Comparison of ENCODE assay signal across 7 cellular contexts in the genomic region with DNA sequence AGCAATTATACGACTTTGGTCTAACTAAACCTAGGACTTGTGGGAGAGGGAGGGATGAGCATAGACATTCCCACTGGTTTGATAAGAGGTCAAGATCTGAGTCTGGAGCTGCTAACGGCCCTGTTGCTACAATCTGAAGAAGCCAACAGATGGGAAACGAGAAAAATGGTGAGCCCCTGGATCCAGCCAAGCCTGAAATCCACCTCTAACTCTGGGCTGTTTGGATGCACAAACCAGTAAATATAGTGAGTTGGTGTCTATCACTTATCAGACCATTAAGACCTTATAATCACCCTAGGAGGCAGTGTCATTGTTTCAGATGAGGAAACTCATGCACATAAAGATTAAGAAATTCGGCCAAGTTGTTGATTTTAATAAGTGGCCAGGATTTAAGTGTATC.
"Had no signal": no experiment of that assay in that cellular context is flagged by ENCODE, and none has a peak within 500 bp of the region (broad histone marks: within the 10 kb centered on the region; RNA-seq: fewer than 3 reads in every experiment).

No MANE protein-coding gene starts in this region.

- H3K4me1 Mint-ChIP-seq: IgD-negative memory B cell had no signal

- DNase-seq: IMR-90, KBM-7, KG1 had no signal

- FAIRE-seq: HTR-8/SVneo, K562 had no signal

- H3K27me3 Mint-ChIP-seq: IgD-negative memory B cell had no signal

- H3K36me3 Mint-ChIP-seq: IgD-negative memory B cell had no signal

- H3K27ac ChIP-seq: HL-60 had no signal

- ATAC-seq: K562 had no signal

- H3K4me3 Mint-ChIP-seq: IgD-negative memory B cell had no signal

- H3K4me3 ChIP-seq: K562 had no signal
